ENCODE assay signal across 1 cellular context in genomic region chr2:236714061-236714460, GRCh38.
TF ChIP-seq lines count a peak whose summit lies in the region.

No MANE protein-coding gene starts in this region.

TF ChIP-seq in HepG2, 621 proteins besides CTCF, POLR2A, EP300 and RAD21 (continued from another document):
- TF ChIP-seq ZBTB4 (CRISPR knock-in tag; IDR thresholded peaks at IDR 0.05; ENCODE audit: borderline replicate concordance) (no peak), PPARG (CRISPR knock-in tag; conservative IDR thresholded peaks at IDR 0.05) (no peak), FOXM1 (CRISPR knock-in tag; IDR thresholded peaks at IDR 0.05) (no peak), TRIM22 (IDR thresholded peaks at IDR 0.05) (no peak)
